ENCODE assay signal across 8 cellular contexts in genomic region chr1:40507973-40508372, GRCh38. TPM values are rescaled to one million over a fixed set of nuclear protein-coding genes. Genes with fewer than 3 reads are reported as not detected.
DNase-seq lines count a peak whose midpoint lies in the region; ATAC-seq, FAIRE-seq and TF ChIP-seq lines count a peak whose summit lies in the region.

No MANE protein-coding gene starts in this region.

- CTCF ChIA-PET in CD4-positive, alpha-beta T cell (lab: Charles Lee), result interaction anchor here (0.6 to 1.7 kb wide), 3 partner anchors 11 to 67 kb away, joined by 3 to 10 read pairs (median 4); partner anchors contain the start of gene ZNF684
- CTCF ChIA-PET in PC-9 (lab: Charles Lee), result interaction anchor here (0.7 kb wide), 1 partner anchor 30 kb away, joined by 4 read pairs; the partner anchor contains the start of gene ZFP69
- CTCF ChIA-PET in endothelial cell of umbilical vein (lab: Charles Lee), result interaction anchor here (1.0 to 1.7 kb wide), 3 partner anchors 9 to 70 kb away, joined by 5 to 13 read pairs (median 5); partner anchors contain the start of gene ZNF684

- no TSS peak for BruUV-seq in PC-9 (replicated peaks; lab: Mats Ljungman, UMichigan)
- no TSS peak for BruUV-seq in endothelial cell of umbilical vein (replicated peaks; lab: Mats Ljungman, UMichigan)

- peak overlapping the region; percentile 88 for H3K4me3 Mint-ChIP-seq in CD4-positive, alpha-beta T cell

- H4K20me1 ChIP-seq in PC-9 (ENCODE audit: insufficient read depth), result no peaks in the 10 kb centered on the region
- no peaks in the 10 kb centered on the region for H4K20me1 ChIP-seq in endothelial cell of umbilical vein (replicated peaks; ENCODE audit: control insufficient read depth, extremely low read depth, insufficient read depth, low read length)

- H2AFZ ChIP-seq in PC-9 (peak overlapping the region; percentile 100), endothelial cell of umbilical vein (ENCODE audit: low read depth, low read length) (peak overlapping the region; percentile 85)

- H3K27me3 ChIP-seq in CD4-positive, alpha-beta T cell (ENCODE audit: control insufficient read depth, insufficient read depth, low read length), result no peaks in the 10 kb centered on the region
- H3K27me3 ChIP-seq in PC-9 (ENCODE audit: insufficient read depth, low read depth) (no peaks in the 10 kb centered on the region), endothelial cell of umbilical vein (ENCODE audit: control insufficient read depth in 2 of 2, insufficient read depth in 2 of 2, low read length in 2 of 2) (no peaks in the 10 kb centered on the region), neutrophil (no peaks in the 10 kb centered on the region)

- no peak for ATAC-seq in CD4-positive, alpha-beta T cell (ENCODE audit: poor library complexity)
- ATAC-seq in GM18505 (IDR thresholded peaks at IDR 0.05; ENCODE audit: unreplicated experiment), result no peak

- no peaks in the 10 kb centered on the region for H3F3A ChIP-seq in PC-9 (ENCODE audit: insufficient read depth, low read depth)

- H3K9ac ChIP-seq in endothelial cell of umbilical vein (replicated peaks; ENCODE audit: extremely low read depth, insufficient read depth, low read length), result peak overlapping the region; percentile 64

- peaks cover 15% of the 10 kb centered on the region for H3K4me1 ChIP-seq in PC-9 (replicated peaks; ENCODE audit: insufficient read depth)
- H3K4me1 ChIP-seq in endothelial cell of umbilical vein (ENCODE audit: control insufficient read depth, extremely low read depth, insufficient read depth, low read length), result peaks cover 9% of the 10 kb centered on the region
- H3K4me1 ChIP-seq in neutrophil (ENCODE audit: control insufficient read depth in 1 of 2, insufficient read depth in 1 of 2, low read depth in 1 of 2, low read length in 1 of 2), result peaks cover 10 to 15% of the 10 kb centered on the region in 2 experiments

- H3K9me3 ChIP-seq in CD4-positive, alpha-beta T cell (ENCODE audit: control insufficient read depth, low read length), result peaks cover 24% of the 10 kb centered on the region
- peaks cover 46% of the 10 kb centered on the region for H3K9me3 ChIP-seq in PC-9 (ENCODE audit: insufficient read depth, low read depth)
- H3K9me3 ChIP-seq in endothelial cell of umbilical vein (replicated peaks; ENCODE audit: control insufficient read depth, insufficient read depth, low read length), result no peaks in the 10 kb centered on the region
- peaks cover 2% of the 10 kb centered on the region for H3K9me3 ChIP-seq in neutrophil

- DNase-seq in CD4-positive, alpha-beta T cell, result no peak
- DNase-seq in PC-9, result no peak
- no peak for DNase-seq in endothelial cell of umbilical vein (ENCODE audit: low read depth, low spot score)
- DNase-seq in GM19238 (ENCODE audit: insufficient read length, low spot score), result no peak
- no peak for DNase-seq in islet precursor cell
- no peak for DNase-seq in NCI-H1436 (lab: John Stamatoyannopoulos, UW)

- TF ChIP-seq POLR2A in endothelial cell of umbilical vein (IDR thresholded peaks at IDR 0.05; ENCODE audit: low read depth, low read length) (no peak), GM18505 (IDR thresholded peaks at IDR 0.05; ENCODE audit: borderline replicate concordance, extremely low read depth, insufficient read depth, insufficient read length) (no peak)

- peak overlapping the region; percentile 5 for H3K27ac ChIP-seq in CD4-positive, alpha-beta T cell (ENCODE audit: low read depth, low read length)
- peak overlapping the region; percentile 44 for H3K27ac ChIP-seq in PC-9
- H3K27ac ChIP-seq in endothelial cell of umbilical vein (ENCODE audit: insufficient read depth, low read depth, low read length), result no peak overlapping the region
- peak overlapping the region; percentile 71 for H3K27ac ChIP-seq in neutrophil

- H3K9me3 Mint-ChIP-seq in CD4-positive, alpha-beta T cell, result peaks cover 7% of the 10 kb centered on the region

- H3K4me1 Mint-ChIP-seq in CD4-positive, alpha-beta T cell (ENCODE audit: low read depth), result peaks cover 15% of the 10 kb centered on the region

- peaks cover 82% of the 10 kb centered on the region for H3K36me3 Mint-ChIP-seq in CD4-positive, alpha-beta T cell (ENCODE audit: low read depth)

- no peaks in the 10 kb centered on the region for H3K9me1 ChIP-seq in endothelial cell of umbilical vein (replicated peaks; ENCODE audit: control insufficient read depth, extremely low read depth, insufficient read depth, low read length)

- no peak for FAIRE-seq in endothelial cell of umbilical vein (lab: Jason Lieb, UNC)

- no peaks in the 10 kb centered on the region for H3K27me3 Mint-ChIP-seq in CD4-positive, alpha-beta T cell

- H3K36me3 ChIP-seq in PC-9 (ENCODE audit: low read depth), result peaks cover 18% of the 10 kb centered on the region
- H3K36me3 ChIP-seq in endothelial cell of umbilical vein (ENCODE audit: control insufficient read depth in 2 of 2, extremely low read depth in 1 of 2, insufficient read depth in 2 of 2, low read length in 2 of 2), result no peaks in the 10 kb centered on the region
- H3K36me3 ChIP-seq in neutrophil, result no peaks in the 10 kb centered on the region

- no peak for TF ChIP-seq CTCF in CD4-positive, alpha-beta T cell (IDR thresholded peaks at IDR 0.05)
- TF ChIP-seq CTCF in PC-9 (conservative IDR thresholded peaks at IDR 0.05), result no peak
- TF ChIP-seq CTCF in endothelial cell of umbilical vein (IDR thresholded peaks at IDR 0.05; ENCODE audit: extremely low read depth in 1 of 2, insufficient read depth in 1 of 2, low read depth in 1 of 2, low read length in 2 of 2), result no peak
- TF ChIP-seq CTCF in neutrophil (IDR thresholded peaks at IDR 0.05), result no peak

- peak overlapping the region; percentile 85 for H3K4me2 ChIP-seq in PC-9
- peak overlapping the region; percentile 80 for H3K4me2 ChIP-seq in endothelial cell of umbilical vein (ENCODE audit: insufficient read depth, low read length)

- peak overlapping the region; percentile 50 for H3K27ac Mint-ChIP-seq in CD4-positive, alpha-beta T cell

- dilution Hi-C loops in endothelial cell of umbilical vein (cut with MboI; ENCODE audit: extremely low pct_ligation_motif_present, low sequenced_read_pairs), result no loop called here

- POLR2A ChIA-PET in CD4-positive, alpha-beta T cell (lab: Charles Lee), result interaction anchor here (0.6 to 1.7 kb wide), 5 partner anchors 24 to 1350 kb away, joined by 3 to 13 read pairs (median 7); partner anchors contain the start of genes NFYC, ZFP69B and ZNF684
- POLR2A ChIA-PET in PC-9 (lab: Charles Lee; ENCODE audit: unreplicated experiment) (interaction anchor here (0.6 kb wide), 3 partner anchors 85 to 469 kb away, joined by 3 to 5 read pairs (median 4); no protein-coding TSS in a partner anchor), endothelial cell of umbilical vein (lab: Charles Lee) (interaction anchor here (1.4 kb wide), 1 partner anchor 30 kb away, joined by 4 read pairs; no protein-coding TSS in a partner anchor)

- no peaks in the 10 kb centered on the region for H3K9me2 ChIP-seq in PC-9 (ENCODE audit: insufficient read depth)

- intact Hi-C loops in CD4-positive, alpha-beta T cell (cut with DNase I, micrococcal nuclease), result loop anchor here in 1 of 2 experiments (2.0 to 5.0 kb wide), 2 partner anchors 23 to 56 kb away; partner anchors contain the start of genes ZFP69B and ZNF684
- intact Hi-C loops in PC-9 (cut with micrococcal nuclease; ENCODE audit: unreplicated experiment), result loop anchor here (1.0 kb wide), 1 partner anchor 23 kb away; the partner anchor contains the start of gene ZNF684
- intact Hi-C loops in endothelial cell of umbilical vein (cut with micrococcal nuclease), result loop anchor here (2.0 kb wide), 2 partner anchors 29 to 57 kb away; partner anchors contain the start of gene ZFP69B

- H3K4me3 ChIP-seq in PC-9, result peak overlapping the region; percentile 72
- peak overlapping the region; percentile 61 to 79 (median 78) for H3K4me3 ChIP-seq in endothelial cell of umbilical vein (replicated peaks in 1 of 3; ENCODE audit: insufficient read depth in 1 of 3, low read depth in 1 of 3, low read length in 3 of 3)
- H3K4me3 ChIP-seq in neutrophil (ENCODE audit: low read depth in 1 of 2, low read length in 1 of 2), result peak overlapping the region; percentile 80 to 85

- H3K79me2 ChIP-seq in PC-9 (ENCODE audit: low read depth) (peaks cover 11% of the 10 kb centered on the region; the same call in 1 of the 2 replicates), endothelial cell of umbilical vein (ENCODE audit: control insufficient read depth, insufficient read depth, low read length) (peaks cover 3% of the 10 kb centered on the region)

RNA-seq across cellular contexts. Expression of gene EXO5, which starts 0.6 kb away (rescaled TPM):
- total RNA-seq in CD4-positive, alpha-beta T cell, result 1 to 10 TPM; 4.5 to 4.9 TPM
- total RNA-seq in PC-9 (2021) (15.4 and 19.0 TPM in 2 replicates), endothelial cell of umbilical vein (9.2 and 13.0 TPM in 2 replicates)
- 5.9 and 7.0 TPM in 2 replicates for polyA plus RNA-seq in endothelial cell of umbilical vein
- 8.5 and 8.8 TPM in 2 replicates for polyA plus RNA-seq in endothelial cell of umbilical vein (2011; cell fraction: cytosol; rRNA removed)
- polyA plus RNA-seq in endothelial cell of umbilical vein (2011; cell fraction: nucleus; rRNA removed), result 11.5 and 17.0 TPM in 2 replicates
- 5.9 and 9.0 TPM in 2 replicates for polyA plus RNA-seq in endothelial cell of umbilical vein (2012)
- 7.9 and 8.0 TPM in 2 replicates for polyA minus RNA-seq in endothelial cell of umbilical vein
- polyA minus RNA-seq in endothelial cell of umbilical vein (2011; cell fraction: cytosol; rRNA and poly(A)+ RNA removed), result 5.2 TPM
- polyA minus RNA-seq in endothelial cell of umbilical vein (2011; cell fraction: nucleus; rRNA and poly(A)+ RNA removed), result 4.0 and 6.3 TPM in 2 replicates

RNA-seq across cellular contexts. Expression of gene ZNF684, which starts 23.5 kb away (rescaled TPM):
- total RNA-seq in CD4-positive, alpha-beta T cell, result 1 to 10 TPM; 1.3 to 1.7 TPM
- 6.0 and 11.8 TPM in 2 replicates for total RNA-seq in PC-9 (2021)
- total RNA-seq in endothelial cell of umbilical vein, result 5.5 and 5.8 TPM in 2 replicates
- polyA plus RNA-seq in endothelial cell of umbilical vein, result 2.4 and 2.9 TPM in 2 replicates
- polyA plus RNA-seq in endothelial cell of umbilical vein (2011; cell fraction: cytosol; rRNA removed), result 2.8 and 3.4 TPM in 2 replicates
- polyA plus RNA-seq in endothelial cell of umbilical vein (2011; cell fraction: nucleus; rRNA removed), result 3.6 TPM in 2 replicates
- polyA plus RNA-seq in endothelial cell of umbilical vein (2012), result 2.5 and 3.2 TPM in 2 replicates
- polyA minus RNA-seq in endothelial cell of umbilical vein, result 2.8 and 3.6 TPM in 2 replicates
- 2.0 TPM for polyA minus RNA-seq in endothelial cell of umbilical vein (2011; cell fraction: cytosol; rRNA and poly(A)+ RNA removed)
- 1.5 and 2.3 TPM in 2 replicates for polyA minus RNA-seq in endothelial cell of umbilical vein (2011; cell fraction: nucleus; rRNA and poly(A)+ RNA removed)

RNA-seq across cellular contexts. Expression of gene ZFP69, which starts 30.9 kb away (rescaled TPM):
- 1 to 10 TPM; 1.1 to 1.4 TPM for total RNA-seq in CD4-positive, alpha-beta T cell
- 3.7 and 4.8 TPM in 2 replicates for total RNA-seq in PC-9 (2021)
- total RNA-seq in endothelial cell of umbilical vein, result 2.4 and 3.2 TPM in 2 replicates
- polyA plus RNA-seq in endothelial cell of umbilical vein, result 0.78 and 0.98 TPM in 2 replicates
- 1.4 and 1.7 TPM in 2 replicates for polyA plus RNA-seq in endothelial cell of umbilical vein (2011; cell fraction: cytosol; rRNA removed)
- 1.8 and 2.0 TPM in 2 replicates for polyA plus RNA-seq in endothelial cell of umbilical vein (2011; cell fraction: nucleus; rRNA removed)
- 1.4 and 1.8 TPM in 2 replicates for polyA plus RNA-seq in endothelial cell of umbilical vein (2012)
- 0.98 and 1.8 TPM in 2 replicates for polyA minus RNA-seq in endothelial cell of umbilical vein
- not detected for polyA minus RNA-seq in endothelial cell of umbilical vein (2011; cell fraction: cytosol; rRNA and poly(A)+ RNA removed)
- 0.67 and 0.96 TPM in 2 replicates for polyA minus RNA-seq in endothelial cell of umbilical vein (2011; cell fraction: nucleus; rRNA and poly(A)+ RNA removed)

RNA-seq across cellular contexts. Expression of gene ZFP69B, which starts 57.7 kb away (rescaled TPM):
- total RNA-seq in CD4-positive, alpha-beta T cell, result 1 to 10 TPM; 1.8 to 2.4 TPM
- 3.7 TPM in 2 replicates for total RNA-seq in PC-9 (2021)
- total RNA-seq in endothelial cell of umbilical vein, result 2.7 and 3.4 TPM in 2 replicates
- polyA plus RNA-seq in endothelial cell of umbilical vein, result 0.56 and 0.81 TPM in 2 replicates
- polyA plus RNA-seq in endothelial cell of umbilical vein (2011; cell fraction: cytosol; rRNA removed), result 1.2 TPM in 2 replicates
- 1.7 and 2.0 TPM in 2 replicates for polyA plus RNA-seq in endothelial cell of umbilical vein (2011; cell fraction: nucleus; rRNA removed)
- polyA plus RNA-seq in endothelial cell of umbilical vein (2012), result 2.6 and 3.7 TPM in 2 replicates
- polyA minus RNA-seq in endothelial cell of umbilical vein, result 1.1 and 2.1 TPM in 2 replicates
- not detected for polyA minus RNA-seq in endothelial cell of umbilical vein (2011; cell fraction: cytosol; rRNA and poly(A)+ RNA removed)
- 1.5 and 1.6 TPM in 2 replicates for polyA minus RNA-seq in endothelial cell of umbilical vein (2011; cell fraction: nucleus; rRNA and poly(A)+ RNA removed)
